ENCODE assay signal across 20 cellular contexts in the genomic region with DNA sequence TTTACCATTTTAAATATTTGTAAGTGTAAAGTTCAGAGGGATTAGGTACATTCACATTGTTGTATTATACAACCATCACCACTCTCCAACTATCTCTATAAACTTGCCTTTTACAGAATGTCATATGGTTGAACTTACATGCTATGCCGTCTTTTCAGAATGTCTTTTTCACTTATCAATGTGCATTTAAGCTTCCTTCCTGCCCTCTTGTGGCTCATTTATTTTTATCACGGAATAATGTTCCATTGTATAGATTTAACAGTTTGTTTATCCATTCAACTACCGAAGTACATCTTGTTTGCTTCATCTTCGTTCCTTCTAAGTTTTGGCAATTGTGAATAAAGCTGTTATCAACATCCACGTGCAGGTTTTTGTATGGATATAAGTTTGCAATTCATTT.
A peak's percentile ranks its signal among the peaks of the same experiment; 100 is the strongest.
DNase-seq lines count a peak whose midpoint lies in the region; ATAC-seq and TF ChIP-seq lines count a peak whose summit lies in the region.
"Had no signal": no experiment of that assay in that cellular context is flagged by ENCODE, and none has a peak within 500 bp of the region (broad histone marks: within the 10 kb centered on the region; RNA-seq: fewer than 3 reads in every experiment).

No MANE protein-coding gene starts in this region.

- H3K9me3 ChIP-seq in sigmoid colon = no peaks in the 10 kb centered on the region
- H3K9me3 ChIP-seq: uterus had no signal

- H3K4me3 ChIP-seq in cardiac fibroblast (replicated peaks in 1 of 2; ENCODE audit: low read depth in 2 of 2, low read length in 2 of 2) (no peak overlapping the region), sigmoid colon (no peak overlapping the region)
- H3K4me3 ChIP-seq: smooth muscle cell, uterus had no signal

- TF ChIP-seq CTCF in cardiac fibroblast (IDR thresholded peaks at IDR 0.05; ENCODE audit: low read depth, low read length) (no peak), sigmoid colon (IDR thresholded peaks at IDR 0.05) (no peak)

- no peak for TF ChIP-seq EP300 in sigmoid colon (IDR thresholded peaks at IDR 0.05)

- peak; percentile 5 for DNase-seq in EL
- DNase-seq in MV-4-11 (lab: John Stamatoyannopoulos, UW) = peak; percentile 7
- DNase-seq in cardiac fibroblast (ENCODE audit: low read depth in 2 of 2) = peak; percentile 59 to 65
- DNase-seq in pons (ENCODE audit: low spot score) = peak; percentile 42
- no peak for DNase-seq in sigmoid colon
- DNase-seq: activated CD4-positive, alpha-beta T cell treated with anti-CD3 and anti-CD28 coated beads for 4 hours; activated CD8-positive, alpha-beta memory T cell treated with anti-CD3 and anti-CD28 coated beads, Interleukin-2, amount 50 U/mL, for 48 hours; activated naive CD4-positive, alpha-beta T cell treated with Interleukin-2 at 50 U/mL for 16 hours; brain microvascular endothelial cell; CD8-positive, alpha-beta T cell; effector CD8-positive, alpha-beta T cell; Karpas-422; NCI-H187 treated with DMSO at 0.1 percent for 48 hours; NCI-H526 treated with DMSO at 0.1 percent for 48 hours; stimulated activated naive B cell treated with anti-CD40 and anti-IgM and Interleukin-4, amounts not matched to agents 10 μg/mL and 1 μg/mL and 100 μg/mL, for 72 hours; uterus had no signal

- no peaks in the 10 kb centered on the region for H3K27me3 ChIP-seq in sigmoid colon
- H3K27me3 ChIP-seq: brain microvascular endothelial cell, uterus had no signal

- WGBS in sigmoid colon, 2 donors = 4 to 27% methylated on average over 5 of the region's 5 CpGs

- no peaks in the 10 kb centered on the region for H3K36me3 ChIP-seq in sigmoid colon
- H3K36me3 ChIP-seq: brain microvascular endothelial cell, uterus had no signal

- H3K27ac ChIP-seq in sigmoid colon = no peak overlapping the region
- H3K27ac ChIP-seq: brain microvascular endothelial cell, RWPE1, uterus had no signal

- TF ChIP-seq POLR2A in sigmoid colon (IDR thresholded peaks at IDR 0.05) = no peak

- intact Hi-C loops in sigmoid colon (cut with DNase I) = no loop called here

- no peaks in the 10 kb centered on the region for H3K4me1 ChIP-seq in sigmoid colon
- H3K4me1 ChIP-seq: uterus had no signal

- ATAC-seq in GM21390 (IDR thresholded peaks at IDR 0.05; ENCODE audit: unreplicated experiment) = no peak
- ATAC-seq in GM18520 (IDR thresholded peaks at IDR 0.05; ENCODE audit: unreplicated experiment) = no peak
- ATAC-seq: CD8-positive, alpha-beta T cell; stimulated activated naive B cell treated with anti-CD40 and anti-IgM and Interleukin-4, amounts not matched to agents 10 μg/mL and 1 μg/mL and 100 μg/mL, for 72 hours had no signal
